ENCODE assay signal across 14 cellular contexts in genomic region chr5:3142261-3143027, GRCh38.
A peak's percentile ranks its signal among the peaks of the same experiment; 100 is the strongest.
DNase-seq lines count a peak whose midpoint lies in the region; ATAC-seq and TF ChIP-seq lines count a peak whose summit lies in the region.
"Had no signal": no experiment of that assay in that cellular context is flagged by ENCODE, and none has a peak within 500 bp of the region (broad histone marks: within the 10 kb centered on the region; RNA-seq: fewer than 3 reads in every experiment).

No MANE protein-coding gene starts in this region.

- no peak for TF ChIP-seq CTCF in neural crest cell (conservative IDR thresholded peaks at IDR 0.05)

- peaks cover 12% of the 10 kb centered on the region for H3K4me1 Mint-ChIP-seq in neural crest cell
- H3K4me1 Mint-ChIP-seq: CD14-positive monocyte had no signal

- DNase-seq in DMS79 treated with DMSO at 0.1 percent for 48 hours (lab: John Stamatoyannopoulos, UW) (peak; percentile 1), DMS79 (lab: John Stamatoyannopoulos, UW) (no peak), NCI-H748 (lab: John Stamatoyannopoulos, UW; ENCODE audit: unreplicated experiment) (peak; percentile 90), neural crest cell (ENCODE audit: low read depth, low spot score) (no peak), DMS53 (lab: John Stamatoyannopoulos, UW) (no peak), SKM-1 (lab: John Stamatoyannopoulos, UW; ENCODE audit: unreplicated experiment) (no peak)
- DNase-seq: CD8-positive, alpha-beta T cell; COR-L47; DND-41; GF-D8; H7 had no signal

- no peaks in the 10 kb centered on the region for H3K9me3 Mint-ChIP-seq in neural crest cell

- ATAC-seq in esophagus mucosa = no peak
- ATAC-seq: CD8-positive, alpha-beta T cell; HepG2 had no signal

- no peak overlapping the region for H3K4me3 Mint-ChIP-seq in neural crest cell
- H3K4me3 Mint-ChIP-seq: CD14-positive monocyte; CD8-positive, alpha-beta T cell had no signal

- peak overlapping the region; percentile 81 for H3K27ac Mint-ChIP-seq in neural crest cell (ENCODE audit: unreplicated experiment)
- H3K27ac Mint-ChIP-seq: CD14-positive monocyte; CD8-positive, alpha-beta T cell had no signal

- H3K36me3 Mint-ChIP-seq in neural crest cell (ENCODE audit: low read depth) = no peaks in the 10 kb centered on the region
- H3K36me3 Mint-ChIP-seq: CD14-positive monocyte; CD8-positive, alpha-beta T cell had no signal

- peaks cover 18% of the 10 kb centered on the region for H3K27me3 Mint-ChIP-seq in neural crest cell (ENCODE audit: low read depth)

Comparison
In these comparisons a context has a peak if more than half of its experiments do, and no peak if none do; other contexts are left out.
1. DNase-seq: peak in DMS79 treated with DMSO at 0.1 percent for 48 hours (single experiment) and NCI-H748 (single experiment); none in DMS79 (single experiment), neural crest cell (single experiment), DMS53 (single experiment) and SKM-1 (single experiment).